In genomic region chr4:152485726-152486276, GRCh38 we compare ENCODE assay signal across 8 cellular contexts. TPM values are rescaled to one million over a fixed set of nuclear protein-coding genes. Genes with fewer than 3 reads are reported as not detected.
DNase-seq lines count a peak whose midpoint lies in the region; ATAC-seq and TF ChIP-seq lines count a peak whose summit lies in the region.

No MANE protein-coding gene starts in this region.

- H3K27me3 ChIP-seq in kidney epithelial cell (ENCODE audit: control insufficient read depth, insufficient read depth, low read length) (no peaks in the 10 kb centered on the region), A673 (replicated peaks; ENCODE audit: insufficient read depth, low read depth, low read length, poor library complexity) (no peaks in the 10 kb centered on the region)

- H3K4me1 ChIP-seq in A673 (ENCODE audit: insufficient read depth, low read length, poor library complexity, severe bottlenecking): peaks cover 13% of the 10 kb centered on the region

- intact Hi-C loops in A673 (cut with micrococcal nuclease; ENCODE audit: unreplicated experiment): no loop called here

- DNase-seq in AG08395 (ENCODE audit: low spot score): peak; percentile 27
- peak in 12 of 34 experiments; percentile 1 to 39 (median 16) for DNase-seq in T-cell
- DNase-seq in kidney epithelial cell (ENCODE audit: low read depth): peak; percentile 92
- DNase-seq in A673 (ENCODE audit: low spot score): no peak
- DNase-seq in NCI-H446 (lab: John Stamatoyannopoulos, UW): no peak
- DNase-seq in activated CD8-positive, alpha-beta memory T cell treated with anti-CD3 and anti-CD28 coated beads, Interleukin-2, amount 50 U/mL, for 48 hours: no peak

- BruUV-seq in A673 (replicated peaks; lab: Mats Ljungman, UMichigan): no TSS peak

- H3K27ac Mint-ChIP-seq in T-cell: peak overlapping the region; percentile 1 to 18

- peaks cover 45 to 59% (median 55%) of the 10 kb centered on the region in 3 donors for H3K4me1 Mint-ChIP-seq in T-cell

- H3K9me3 Mint-ChIP-seq in T-cell: peaks cover 0 to 3% (median 0%) of the 10 kb centered on the region in 3 donors

- POLR2A ChIA-PET in T-cell (lab: Charles Lee): interaction anchor here in 1 of 2 donors (1.0 kb wide), 1 partner anchor 44 kb away, joined by 10 read pairs; no protein-coding TSS in a partner anchor
- POLR2A ChIA-PET in A673 (lab: Charles Lee; ENCODE audit: low non-redundant PET): no interaction called here

- H3K4me3 ChIP-seq in kidney epithelial cell (ENCODE audit: low read depth, low read length): no peak overlapping the region
- H3K4me3 ChIP-seq in A673 (ENCODE audit: low read depth, low read length, poor library complexity, severe bottlenecking): no peak overlapping the region

- H3K27ac ChIP-seq in A673 (ENCODE audit: low read depth, low read length, poor library complexity, severe bottlenecking): no peak overlapping the region

- no peaks in the 10 kb centered on the region for H3K36me3 ChIP-seq in kidney epithelial cell (ENCODE audit: control insufficient read depth, insufficient read depth, low read length)
- H3K36me3 ChIP-seq in A673 (ENCODE audit: insufficient read depth, low read length, poor library complexity, severe bottlenecking): no peaks in the 10 kb centered on the region

- CTCF ChIA-PET in T-cell (lab: Charles Lee): interaction anchor here (0.6 to 1.9 kb wide), 5 partner anchors 12 to 38 kb away, joined by 3 to 8 read pairs (median 3); no protein-coding TSS in a partner anchor
- CTCF ChIA-PET in A673 (lab: Charles Lee): no interaction called here

- peak overlapping the region in 2 of 3 donors; percentile 15 to 29 for H3K4me3 Mint-ChIP-seq in T-cell

- no peaks in the 10 kb centered on the region for H3K27me3 Mint-ChIP-seq in T-cell

- peak; percentile 95 for ATAC-seq in GM18517 (IDR thresholded peaks at IDR 0.05; ENCODE audit: unreplicated experiment)
- ATAC-seq in HG02943 (IDR thresholded peaks at IDR 0.05; ENCODE audit: low read depth, unreplicated experiment): peak; percentile 96
- ATAC-seq in T-cell (replicated peaks in 1 of 4): peak; percentile 82 to 97 (median 93)

- no peaks in the 10 kb centered on the region for H3K9me3 ChIP-seq in A673 (ENCODE audit: low read depth, low read length, poor library complexity, severe bottlenecking)

- H3K36me3 Mint-ChIP-seq in T-cell: peaks cover 25% of the 10 kb centered on the region

- TF ChIP-seq CTCF in kidney epithelial cell (IDR thresholded peaks at IDR 0.05; ENCODE audit: insufficient read depth, low read length, poor library complexity, severe bottlenecking) (no peak), A673 (conservative IDR thresholded peaks at IDR 0.05; ENCODE audit: low read depth, low read length) (no peak)

RNA-seq across cellular contexts. Expression of gene FBXW7, which starts 50.1 kb away (rescaled TPM):
- total RNA-seq in T-cell: 100 to 1,000 TPM in 2 of 5 donors, 10 to 100 TPM in 3; 91.9 to 131 (median 96.0) TPM
- 21.8 and 29.8 TPM in 2 replicates for total RNA-seq in kidney epithelial cell
- total RNA-seq in A673 (2021): 30.7 and 33.5 TPM in 2 replicates

Comparison
In these comparisons a context has a peak if more than half of its experiments do, and no peak if none do; other contexts are left out.
1. DNase-seq: peak in AG08395 (single experiment) and kidney epithelial cell (single experiment); none in A673 (single experiment), NCI-H446 (0 of 2) and activated CD8-positive, alpha-beta memory T cell treated with anti-CD3 and anti-CD28 coated beads, Interleukin-2, amount 50 U/mL, for 48 hours (single experiment).
2. Peak in every context shown above with its lines, with median percentiles within 50 percentile points of each other: ATAC-seq.